ENCODE assay signal across 9 cellular contexts in genomic region chr17:50533720-50534148, GRCh38. TPM values are rescaled to one million over a fixed set of nuclear protein-coding genes. Genes with fewer than 3 reads are reported as not detected.
DNase-seq lines count a peak whose midpoint lies in the region; ATAC-seq and TF ChIP-seq lines count a peak whose summit lies in the region.
"Had no signal": no experiment of that assay in that cellular context is flagged by ENCODE, and none has a peak within 500 bp of the region (broad histone marks: within the 10 kb centered on the region; RNA-seq: fewer than 3 reads in every experiment).

No MANE protein-coding gene starts in this region.

- no peak for ATAC-seq in CD8-positive, alpha-beta T cell
- ATAC-seq in HG03196 (IDR thresholded peaks at IDR 0.05; ENCODE audit: unreplicated experiment): no peak
- no peak for ATAC-seq in GM19463 (IDR thresholded peaks at IDR 0.05; ENCODE audit: unreplicated experiment)

- H3K4me3 Mint-ChIP-seq in CD8-positive, alpha-beta T cell: peak overlapping the region; percentile 11
- peak overlapping the region; percentile 74 for H3K4me3 Mint-ChIP-seq in nephron progenitor cell

- peaks cover 37% of the 10 kb centered on the region for H3K27me3 ChIP-seq in CD8-positive, alpha-beta T cell (ENCODE audit: insufficient read depth, low read length)

- no peak for DNase-seq in CD8-positive, alpha-beta T cell
- DNase-seq in NCI-H2171 treated with DMSO at 0.1 percent for 48 hours (lab: John Stamatoyannopoulos, UW): peak; percentile 65
- peak; percentile 68 to 79 for DNase-seq in erythroblast (lab: John Stamatoyannopoulos, UW)
- no peak for DNase-seq in nephron progenitor cell
- DNase-seq in pons (ENCODE audit: low spot score): no peak
- no peak for DNase-seq in stimulated activated CD4-positive, alpha-beta T cell treated with anti-CD3 and anti-CD28 coated beads, Interleukin-2, amount 100 ng/mL, for 48 hours

- no peaks in the 10 kb centered on the region for H3K9me3 Mint-ChIP-seq in CD8-positive, alpha-beta T cell
- no peaks in the 10 kb centered on the region for H3K9me3 Mint-ChIP-seq in nephron progenitor cell

- peaks cover 16% of the 10 kb centered on the region for H3K4me1 Mint-ChIP-seq in CD8-positive, alpha-beta T cell (ENCODE audit: low read depth)
- H3K4me1 Mint-ChIP-seq in nephron progenitor cell: peaks cover 57% of the 10 kb centered on the region

- no peak overlapping the region for H3K27ac Mint-ChIP-seq in CD8-positive, alpha-beta T cell
- H3K27ac Mint-ChIP-seq in nephron progenitor cell: no peak overlapping the region

- CTCF ChIA-PET in CD8-positive, alpha-beta T cell (lab: Charles Lee): interaction anchor here (1.0 kb wide), 1 partner anchor 172 kb away, joined by 3 read pairs; no protein-coding TSS in a partner anchor

- H3K36me3 ChIP-seq in CD8-positive, alpha-beta T cell (ENCODE audit: insufficient read depth, low read length): no peaks in the 10 kb centered on the region

- H3K27me3 Mint-ChIP-seq in CD8-positive, alpha-beta T cell (ENCODE audit: low read depth): peaks cover 53% of the 10 kb centered on the region
- H3K27me3 Mint-ChIP-seq in nephron progenitor cell (ENCODE audit: low read depth, poor library complexity): peaks cover 70% of the 10 kb centered on the region

- no peaks in the 10 kb centered on the region for H3K36me3 Mint-ChIP-seq in CD8-positive, alpha-beta T cell
- H3K36me3 Mint-ChIP-seq in nephron progenitor cell (ENCODE audit: low read depth): no peaks in the 10 kb centered on the region

- H3K27ac ChIP-seq in CD8-positive, alpha-beta T cell (ENCODE audit: low read depth, low read length): no peak overlapping the region

- POLR2A ChIA-PET in CD8-positive, alpha-beta T cell (lab: Charles Lee): interaction anchor here (0.5 kb wide), 1 partner anchor 9 kb away, joined by 3 read pairs; no protein-coding TSS in a partner anchor

- H3K4me1 ChIP-seq in CD8-positive, alpha-beta T cell (ENCODE audit: insufficient read depth, low read length): peaks cover 21% of the 10 kb centered on the region

- TF ChIP-seq CTCF in CD8-positive, alpha-beta T cell (IDR thresholded peaks at IDR 0.05): no peak
- TF ChIP-seq CTCF in nephron progenitor cell (IDR thresholded peaks at IDR 0.05): no peak

- no peak overlapping the region for H3K4me3 ChIP-seq in CD8-positive, alpha-beta T cell (ENCODE audit: low read depth, low read length)

- intact Hi-C loops in CD8-positive, alpha-beta T cell (cut with DNase I, micrococcal nuclease): no loop called here

- TF ChIP-seq POLR2A in erythroblast (IDR thresholded peaks at IDR 0.05; ENCODE audit: low read length): no peak

- H3K9me3 ChIP-seq in CD8-positive, alpha-beta T cell (ENCODE audit: low read length): no peaks in the 10 kb centered on the region

RNA-seq across cellular contexts. Expression of gene EPN3, which starts 1.2 kb away (rescaled TPM):
- total RNA-seq in CD8-positive, alpha-beta T cell: not detected

RNA-seq across cellular contexts. Expression of gene SPATA20, which starts 13.2 kb away (rescaled TPM):
- 10 to 100 TPM; 33.0 to 37.2 TPM for total RNA-seq in CD8-positive, alpha-beta T cell

RNA-seq across cellular contexts. Expression of gene MYCBPAP, which starts 25.5 kb away (rescaled TPM):
- total RNA-seq in CD8-positive, alpha-beta T cell: 1 to 10 TPM; 3.4 to 3.5 TPM

RNA-seq across cellular contexts. Expression of gene CACNA1G, which starts 26.8 kb away (rescaled TPM):
- under 1 TPM in 1 of 2 experiments, not detected in 1; 0.03 TPM for total RNA-seq in CD8-positive, alpha-beta T cell
- total RNA-seq: dermis microvascular lymphatic vessel endothelial cell had no signal

RNA-seq across cellular contexts. Expression of gene RSAD1, which starts 55.1 kb away (rescaled TPM):
- total RNA-seq in CD8-positive, alpha-beta T cell: 10 to 100 TPM; 46.4 to 46.9 TPM

Comparison
In these comparisons a context has a peak if more than half of its experiments do, and no peak if none do; other contexts are left out.
1. DNase-seq: peak in NCI-H2171 treated with DMSO at 0.1 percent for 48 hours (single experiment) and erythroblast (2 of 2); none in CD8-positive, alpha-beta T cell (0 of 7), nephron progenitor cell (single experiment), pons (single experiment) and stimulated activated CD4-positive, alpha-beta T cell treated with anti-CD3 and anti-CD28 coated beads, Interleukin-2, amount 100 ng/mL, for 48 hours (0 of 2).